ENCODE assay signal across 8 cellular contexts in the genomic region with DNA sequence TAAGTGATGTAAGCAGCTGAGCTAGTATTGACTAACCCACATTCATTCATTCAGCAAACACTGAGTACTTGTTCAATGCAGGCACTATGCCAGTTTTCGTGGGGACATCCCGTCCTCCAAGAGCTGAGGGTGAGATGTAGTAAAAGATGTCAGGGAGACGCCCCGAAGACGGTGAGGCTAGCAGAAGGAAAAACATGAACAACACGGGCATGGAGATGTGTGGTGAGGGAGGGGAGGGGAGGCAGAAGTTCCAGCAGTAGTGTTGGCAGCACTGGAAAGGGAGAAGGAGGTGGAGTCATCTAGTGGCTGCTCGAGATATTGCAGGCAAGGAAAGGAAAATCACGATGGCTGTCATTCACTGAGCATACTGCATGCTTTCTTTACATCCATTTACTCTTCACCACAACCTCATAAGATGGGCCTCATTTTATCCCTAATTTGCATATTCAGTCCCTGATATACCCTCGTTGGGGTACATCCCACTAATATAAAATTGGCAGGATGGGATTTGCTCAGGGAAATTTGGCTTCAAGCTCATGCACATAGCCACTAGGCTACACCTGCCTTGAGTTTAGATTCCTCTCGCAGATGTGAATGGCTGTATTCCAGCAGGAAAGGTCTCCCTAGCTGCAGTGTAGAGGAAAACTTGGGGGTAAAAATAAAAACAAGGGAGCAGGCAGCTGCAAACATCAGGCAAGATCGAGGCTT. TPM values are rescaled to one million over a fixed set of nuclear protein-coding genes. Genes with fewer than 3 reads are reported as not detected.
A peak's percentile ranks its signal among the peaks of the same experiment; 100 is the strongest.
DNase-seq lines count a peak whose midpoint lies in the region; ATAC-seq and TF ChIP-seq lines count a peak whose summit lies in the region.

No MANE protein-coding gene starts in this region.

- H3K4me1 ChIP-seq in vagina, result peaks cover 9% of the 10 kb centered on the region

- DNase-seq in NCI-H510A treated with DMSO at 0.1 percent for 48 hours (lab: John Stamatoyannopoulos, UW) (peak; percentile 32), NCI-H510A (lab: John Stamatoyannopoulos, UW) (no peak), NCI-H748 (lab: John Stamatoyannopoulos, UW; ENCODE audit: unreplicated experiment) (peak; percentile 50), activated T-cell treated with anti-CD3 and anti-CD28 coated beads for 4 hours (peak; percentile 27), fibroblast of the aortic adventitia (ENCODE audit: low read depth) (peak; percentile 63), nephron progenitor cell (peak; percentile 69), vagina (ENCODE audit: extremely low spot score in 2 of 2) (peak in 1 of 2 donors; percentile 81)

- peaks cover 15% of the 10 kb centered on the region for H3K4me1 Mint-ChIP-seq in nephron progenitor cell

- ATAC-seq in HG02973 (IDR thresholded peaks at IDR 0.05; ENCODE audit: unreplicated experiment), result peak; percentile 55

- H3K27me3 Mint-ChIP-seq in nephron progenitor cell (ENCODE audit: low read depth, poor library complexity), result peaks cover 30% of the 10 kb centered on the region

- intact Hi-C loops in vagina (cut with DNase I), result no loop called here

- H3K36me3 Mint-ChIP-seq in nephron progenitor cell (ENCODE audit: low read depth), result no peaks in the 10 kb centered on the region

- no peaks in the 10 kb centered on the region for H3K36me3 ChIP-seq in vagina

- H3K9me3 Mint-ChIP-seq in nephron progenitor cell, result peaks cover 4% of the 10 kb centered on the region

- peak; percentile 100 for TF ChIP-seq CTCF in fibroblast of the aortic adventitia (IDR thresholded peaks at IDR 0.05; ENCODE audit: insufficient read depth, low read length)
- peak; percentile 98 for TF ChIP-seq CTCF in nephron progenitor cell (IDR thresholded peaks at IDR 0.05)
- peak; percentile 57 to 83 (median 76) for TF ChIP-seq CTCF in vagina (IDR thresholded peaks at IDR 0.05)

- H3K4me3 ChIP-seq in fibroblast of the aortic adventitia (ENCODE audit: low read depth, low read length) (no peak overlapping the region), vagina (no peak overlapping the region)

- H3K27ac Mint-ChIP-seq in nephron progenitor cell, result no peak overlapping the region

- H3K9me3 ChIP-seq in vagina, result no peaks in the 10 kb centered on the region

- H3K4me3 Mint-ChIP-seq in nephron progenitor cell, result no peak overlapping the region

- H3K27me3 ChIP-seq in vagina, result no peaks in the 10 kb centered on the region

- H3K27ac ChIP-seq in vagina, result no peak overlapping the region

- TF ChIP-seq POLR2A in vagina (IDR thresholded peaks at IDR 0.05), result no peak

RNA-seq across cellular contexts. Expression of gene PDZK1IP1, which starts 14.5 kb away (rescaled TPM):
- total RNA-seq in fibroblast of the aortic adventitia (ENCODE audit: low replicate concordance) (not detected in 2 replicates), vagina (55.2 TPM)

RNA-seq across cellular contexts. Expression of gene CYP4A22, which starts 38.1 kb away (rescaled TPM):
- total RNA-seq in fibroblast of the aortic adventitia (ENCODE audit: low replicate concordance) (not detected in 2 replicates), vagina (not detected)

RNA-seq across cellular contexts. Expression of gene TAL1, which starts 56.6 kb away (rescaled TPM):
- total RNA-seq in fibroblast of the aortic adventitia (ENCODE audit: low replicate concordance) (0.08 and 0.36 TPM in 2 replicates), vagina (7.1 TPM)

Comparison
In these comparisons a context has a peak if more than half of its experiments do, and no peak if none do; other contexts are left out.
1. RNA of gene PDZK1IP1, which starts 14.5 kb away (total RNA-seq): 55.2 TPM in vagina (single experiment); not detected in fibroblast of the aortic adventitia; every median in the first group is over 10 times any median in the second.
2. Peak in every context shown above with its lines, with median percentiles within 50 percentile points of each other: CTCF ChIP-seq.